In the genomic region with DNA sequence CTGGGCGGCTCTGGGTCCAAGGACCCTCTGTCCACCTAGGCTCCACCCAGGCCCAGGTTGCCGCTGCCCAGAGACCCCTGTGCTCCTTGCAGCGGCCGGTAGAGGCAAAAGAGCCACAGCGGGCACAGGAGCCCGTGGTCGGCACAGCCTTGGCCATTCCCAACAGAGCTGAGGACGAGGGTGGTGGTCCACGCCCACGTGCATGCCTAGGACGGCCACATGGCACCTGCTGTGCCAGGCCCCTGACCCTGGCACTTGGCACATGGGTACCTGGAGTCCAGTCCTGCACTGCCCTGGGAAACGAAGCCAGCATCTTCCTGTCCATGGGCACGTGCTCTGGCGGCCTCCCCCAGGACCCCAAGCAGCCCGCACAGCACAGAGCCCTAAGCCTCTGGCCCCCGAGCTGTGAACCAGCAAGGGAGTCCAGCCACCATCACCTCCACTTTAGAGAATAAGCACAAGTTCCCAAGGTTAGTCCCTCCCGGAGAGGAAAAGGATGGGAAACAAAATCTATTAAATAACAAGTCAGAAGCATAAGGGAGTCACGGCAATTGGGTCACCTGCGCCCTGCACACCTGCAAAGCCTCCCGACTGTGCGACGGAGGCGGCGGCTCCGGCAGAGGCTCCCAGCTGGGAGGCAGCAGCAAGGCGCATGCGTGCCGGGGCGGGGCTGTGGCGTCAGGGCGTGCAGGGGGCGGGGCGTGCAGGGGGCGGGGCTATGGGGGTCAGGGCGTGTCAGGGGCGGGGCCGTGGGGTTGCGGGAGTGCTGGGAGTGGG, we compare ENCODE assay signal across 8 cellular contexts. TPM values are rescaled to one million over a fixed set of nuclear protein-coding genes. Genes with fewer than 3 reads are reported as not detected.
DNase-seq lines count a peak whose midpoint lies in the region; ATAC-seq lines count a peak whose summit lies in the region.

No MANE protein-coding gene starts in this region.

- no peaks in the 10 kb centered on the region for H3K9me3 Mint-ChIP-seq in activated naive CD8-positive, alpha-beta T cell treated with anti-CD3 and anti-CD28 coated beads, Interleukin-2, amount 10 ng/mL, durations not matched to agents 7 days and 5 days

- no peaks in the 10 kb centered on the region for H3K36me3 Mint-ChIP-seq in activated naive CD8-positive, alpha-beta T cell treated with anti-CD3 and anti-CD28 coated beads, Interleukin-2, amount 10 ng/mL, durations not matched to agents 7 days and 5 days

- H3K27me3 Mint-ChIP-seq in activated naive CD8-positive, alpha-beta T cell treated with anti-CD3 and anti-CD28 coated beads, Interleukin-2, amount 10 ng/mL, durations not matched to agents 7 days and 5 days = no peaks in the 10 kb centered on the region

- no peaks in the 10 kb centered on the region for H3K4me1 Mint-ChIP-seq in activated naive CD8-positive, alpha-beta T cell treated with anti-CD3 and anti-CD28 coated beads, Interleukin-2, amount 10 ng/mL, durations not matched to agents 7 days and 5 days

- peak overlapping the region; percentile 20 for H3K4me3 Mint-ChIP-seq in activated naive CD8-positive, alpha-beta T cell treated with anti-CD3 and anti-CD28 coated beads, Interleukin-2, amount 10 ng/mL, durations not matched to agents 7 days and 5 days

- peak; percentile 53 for ATAC-seq in activated naive CD8-positive, alpha-beta T cell treated with anti-CD3 and anti-CD28 coated beads, Interleukin-2, amount 10 ng/mL, durations not matched to agents 7 days and 5 days (ENCODE audit: low read depth)
- ATAC-seq in left colon = peak; percentile 95

- intact Hi-C loops in left colon (cut with DNase I, micrococcal nuclease) = no loop called here

- DNase-seq in NCI-H187 (lab: John Stamatoyannopoulos, UW) = peak; percentile 31 to 46
- no peak for DNase-seq in NCI-H187 treated with DMSO at 0.1 percent for 48 hours (lab: John Stamatoyannopoulos, UW)
- peak; percentile 21 for DNase-seq in RPMI7951 (ENCODE audit: low read depth)
- DNase-seq in activated naive CD8-positive, alpha-beta T cell treated with anti-CD3 and anti-CD28 coated beads, Interleukin-2, amount 10 ng/mL, durations not matched to agents 7 days and 5 days = peak; percentile 71
- peak; percentile 64 to 76 for DNase-seq in left colon
- DNase-seq in stimulated activated CD8-positive, alpha-beta memory T cell treated with anti-CD3 and anti-CD28 coated beads, Interleukin-12 subunit alpha, Interleukin-12 subunit beta, amount 100 ng/mL, for 24 hours (ENCODE audit: extremely low read depth) = peak; percentile 43
- DNase-seq in RPMI8226 = no peak
- DNase-seq in cerebellar cortex (ENCODE audit: low spot score) = no peak

- POLR2A ChIA-PET in activated naive CD8-positive, alpha-beta T cell treated with anti-CD3 and anti-CD28 coated beads, Interleukin-2, amount 10 ng/mL, durations not matched to agents 7 days and 5 days (lab: Charles Lee) = no interaction called here

- H3K27ac Mint-ChIP-seq in activated naive CD8-positive, alpha-beta T cell treated with anti-CD3 and anti-CD28 coated beads, Interleukin-2, amount 10 ng/mL, durations not matched to agents 7 days and 5 days = no peak overlapping the region

RNA-seq across cellular contexts. Expression of gene STK32C, which starts 59.1 kb away (rescaled TPM):
- 16.6 and 16.7 TPM in 2 replicates for total RNA-seq in RPMI7951 (2014; rRNA removed; shearing (Covaris generic))
- total RNA-seq in activated naive CD8-positive, alpha-beta T cell treated with anti-CD3 and anti-CD28 coated beads, Interleukin-2, amount 10 ng/mL, durations not matched to agents 7 days and 5 days = 10 to 100 TPM; 12.5 TPM
- total RNA-seq in left colon = 10 to 100 TPM in 1 of 2 donors, 1 to 10 TPM in 1; 8.4 to 10.0 TPM

Comparison
In these comparisons a context has a peak if more than half of its experiments do, and no peak if none do; other contexts are left out.
1. DNase-seq: peak in NCI-H187 (2 of 2), RPMI7951 (single experiment), activated naive CD8-positive, alpha-beta T cell treated with anti-CD3 and anti-CD28 coated beads, Interleukin-2, amount 10 ng/mL, durations not matched to agents 7 days and 5 days (single experiment), left colon (2 of 2) and stimulated activated CD8-positive, alpha-beta memory T cell treated with anti-CD3 and anti-CD28 coated beads, Interleukin-12 subunit alpha, Interleukin-12 subunit beta, amount 100 ng/mL, for 24 hours (single experiment); none in NCI-H187 treated with DMSO at 0.1 percent for 48 hours (single experiment), RPMI8226 (single experiment) and cerebellar cortex (single experiment).